In genomic region chr15:78921940-78922339, GRCh38 we compare ENCODE assay signal across 1 cellular context.
A peak's percentile ranks its signal among the peaks of the same experiment; 100 is the strongest.
TF ChIP-seq lines count a peak whose summit lies in the region.

No MANE protein-coding gene starts in this region.

TF ChIP-seq in K562, 482 proteins besides CTCF, POLR2A, EP300 and RAD21:
- TF ChIP-seq ZNF354B (CRISPR knock-in tag; IDR thresholded peaks at IDR 0.05) (no peak), LARP7 (IDR thresholded peaks at IDR 0.05) (no peak), NFIC (IDR thresholded peaks at IDR 0.05) (no peak), RBFOX2 (IDR thresholded peaks at IDR 0.05; ENCODE audit: low read depth, low read length) (peak; percentile 43), RBM22 (IDR thresholded peaks at IDR 0.05; ENCODE audit: low read depth, low read length, poor library complexity, severe bottlenecking) (peak; percentile 69), HEY1 (CRISPR knock-in tag; IDR thresholded peaks at IDR 0.05; ENCODE audit: borderline replicate concordance) (no peak), BRD4 (IDR thresholded peaks at IDR 0.05) (no peak), SRSF9 (IDR thresholded peaks at IDR 0.05; ENCODE audit: borderline replicate concordance, low read depth, low read length) (no peak), ZNF445 (CRISPR knock-in tag; IDR thresholded peaks at IDR 0.05; ENCODE audit: low read depth) (no peak), POLR2G (IDR thresholded peaks at IDR 0.05; ENCODE audit: low read depth, low read length) (peak; percentile 68)
- TF ChIP-seq, protein P1, sequence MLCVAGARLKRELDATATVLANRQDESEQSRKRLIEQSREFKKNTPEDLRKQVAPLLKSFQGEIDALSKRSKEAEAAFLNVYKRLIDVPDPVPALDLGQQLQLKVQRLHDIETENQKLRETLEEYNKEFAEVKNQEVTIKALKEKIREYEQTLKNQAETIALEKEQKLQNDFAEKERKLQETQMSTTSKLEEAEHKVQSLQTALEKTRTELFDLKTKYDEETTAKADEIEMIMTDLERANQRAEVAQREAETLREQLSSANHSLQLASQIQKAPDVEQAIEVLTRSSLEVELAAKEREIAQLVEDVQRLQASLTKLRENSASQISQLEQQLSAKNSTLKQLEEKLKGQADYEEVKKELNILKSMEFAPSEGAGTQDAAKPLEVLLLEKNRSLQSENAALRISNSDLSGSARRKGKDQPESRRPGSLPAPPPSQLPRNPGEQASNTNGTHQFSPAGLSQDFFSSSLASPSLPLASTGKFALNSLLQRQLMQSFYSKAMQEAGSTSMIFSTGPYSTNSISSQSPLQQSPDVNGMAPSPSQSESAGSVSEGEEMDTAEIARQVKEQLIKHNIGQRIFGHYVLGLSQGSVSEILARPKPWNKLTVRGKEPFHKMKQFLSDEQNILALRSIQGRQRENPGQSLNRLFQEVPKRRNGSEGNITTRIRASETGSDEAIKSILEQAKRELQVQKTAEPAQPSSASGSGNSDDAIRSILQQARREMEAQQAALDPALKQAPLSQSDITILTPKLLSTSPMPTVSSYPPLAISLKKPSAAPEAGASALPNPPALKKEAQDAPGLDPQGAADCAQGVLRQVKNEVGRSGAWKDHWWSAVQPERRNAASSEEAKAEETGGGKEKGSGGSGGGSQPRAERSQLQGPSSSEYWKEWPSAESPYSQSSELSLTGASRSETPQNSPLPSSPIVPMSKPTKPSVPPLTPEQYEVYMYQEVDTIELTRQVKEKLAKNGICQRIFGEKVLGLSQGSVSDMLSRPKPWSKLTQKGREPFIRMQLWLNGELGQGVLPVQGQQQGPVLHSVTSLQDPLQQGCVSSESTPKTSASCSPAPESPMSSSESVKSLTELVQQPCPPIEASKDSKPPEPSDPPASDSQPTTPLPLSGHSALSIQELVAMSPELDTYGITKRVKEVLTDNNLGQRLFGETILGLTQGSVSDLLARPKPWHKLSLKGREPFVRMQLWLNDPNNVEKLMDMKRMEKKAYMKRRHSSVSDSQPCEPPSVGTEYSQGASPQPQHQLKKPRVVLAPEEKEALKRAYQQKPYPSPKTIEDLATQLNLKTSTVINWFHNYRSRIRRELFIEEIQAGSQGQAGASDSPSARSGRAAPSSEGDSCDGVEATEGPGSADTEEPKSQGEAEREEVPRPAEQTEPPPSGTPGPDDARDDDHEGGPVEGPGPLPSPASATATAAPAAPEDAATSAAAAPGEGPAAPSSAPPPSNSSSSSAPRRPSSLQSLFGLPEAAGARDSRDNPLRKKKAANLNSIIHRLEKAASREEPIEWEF (CRISPR knock-in tag; IDR thresholded peaks at IDR 0.05) = no peak
- TF ChIP-seq, protein P2, sequence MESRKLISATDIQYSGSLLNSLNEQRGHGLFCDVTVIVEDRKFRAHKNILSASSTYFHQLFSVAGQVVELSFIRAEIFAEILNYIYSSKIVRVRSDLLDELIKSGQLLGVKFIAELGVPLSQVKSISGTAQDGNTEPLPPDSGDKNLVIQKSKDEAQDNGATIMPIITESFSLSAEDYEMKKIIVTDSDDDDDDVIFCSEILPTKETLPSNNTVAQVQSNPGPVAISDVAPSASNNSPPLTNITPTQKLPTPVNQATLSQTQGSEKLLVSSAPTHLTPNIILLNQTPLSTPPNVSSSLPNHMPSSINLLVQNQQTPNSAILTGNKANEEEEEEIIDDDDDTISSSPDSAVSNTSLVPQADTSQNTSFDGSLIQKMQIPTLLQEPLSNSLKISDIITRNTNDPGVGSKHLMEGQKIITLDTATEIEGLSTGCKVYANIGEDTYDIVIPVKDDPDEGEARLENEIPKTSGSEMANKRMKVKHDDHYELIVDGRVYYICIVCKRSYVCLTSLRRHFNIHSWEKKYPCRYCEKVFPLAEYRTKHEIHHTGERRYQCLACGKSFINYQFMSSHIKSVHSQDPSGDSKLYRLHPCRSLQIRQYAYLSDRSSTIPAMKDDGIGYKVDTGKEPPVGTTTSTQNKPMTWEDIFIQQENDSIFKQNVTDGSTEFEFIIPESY (CRISPR knock-in tag; IDR thresholded peaks at IDR 0.05) = 0 out of 2 replicates have a peak, but pooled peaks have one; percentile 25
- TF ChIP-seq, protein P3, sequence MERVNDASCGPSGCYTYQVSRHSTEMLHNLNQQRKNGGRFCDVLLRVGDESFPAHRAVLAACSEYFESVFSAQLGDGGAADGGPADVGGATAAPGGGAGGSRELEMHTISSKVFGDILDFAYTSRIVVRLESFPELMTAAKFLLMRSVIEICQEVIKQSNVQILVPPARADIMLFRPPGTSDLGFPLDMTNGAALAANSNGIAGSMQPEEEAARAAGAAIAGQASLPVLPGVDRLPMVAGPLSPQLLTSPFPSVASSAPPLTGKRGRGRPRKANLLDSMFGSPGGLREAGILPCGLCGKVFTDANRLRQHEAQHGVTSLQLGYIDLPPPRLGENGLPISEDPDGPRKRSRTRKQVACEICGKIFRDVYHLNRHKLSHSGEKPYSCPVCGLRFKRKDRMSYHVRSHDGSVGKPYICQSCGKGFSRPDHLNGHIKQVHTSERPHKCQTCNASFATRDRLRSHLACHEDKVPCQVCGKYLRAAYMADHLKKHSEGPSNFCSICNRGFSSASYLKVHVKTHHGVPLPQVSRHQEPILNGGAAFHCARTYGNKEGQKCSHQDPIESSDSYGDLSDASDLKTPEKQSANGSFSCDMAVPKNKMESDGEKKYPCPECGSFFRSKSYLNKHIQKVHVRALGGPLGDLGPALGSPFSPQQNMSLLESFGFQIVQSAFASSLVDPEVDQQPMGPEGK (CRISPR knock-in tag; IDR thresholded peaks at IDR 0.05; ENCODE audit: borderline replicate concordance) = no peak
